In genomic region chr2:42903821-42904575, GRCh38 we compare ENCODE assay signal across 1 cellular context.
TF ChIP-seq lines count a peak whose summit lies in the region.

No MANE protein-coding gene starts in this region.

TF ChIP-seq in K562, 482 proteins besides CTCF, POLR2A, EP300 and RAD21 (continued from another document):
- TF ChIP-seq THAP7 (CRISPR knock-in tag; IDR thresholded peaks at IDR 0.05) (no peak), ZNF780A (CRISPR knock-in tag; IDR thresholded peaks at IDR 0.05) (no peak), ATF7 (IDR thresholded peaks at IDR 0.05) (peak; percentile 36; the same call in 1 of the 2 replicates), SMAD4 (CRISPR knock-in tag; conservative IDR thresholded peaks at IDR 0.05) (peak; percentile 64; the same call in 1 of the 2 replicates), NR2F6 (CRISPR knock-in tag; IDR thresholded peaks at IDR 0.05) (no peak), RBM25 (IDR thresholded peaks at IDR 0.05; ENCODE audit: low read depth, low read length, severe bottlenecking) (no peak), EZH2 (IDR thresholded peaks at IDR 0.05; ENCODE audit: borderline replicate concordance, low read depth, low read length) (no peak)
